ENCODE assay signal across 1 cellular context in the genomic region with DNA sequence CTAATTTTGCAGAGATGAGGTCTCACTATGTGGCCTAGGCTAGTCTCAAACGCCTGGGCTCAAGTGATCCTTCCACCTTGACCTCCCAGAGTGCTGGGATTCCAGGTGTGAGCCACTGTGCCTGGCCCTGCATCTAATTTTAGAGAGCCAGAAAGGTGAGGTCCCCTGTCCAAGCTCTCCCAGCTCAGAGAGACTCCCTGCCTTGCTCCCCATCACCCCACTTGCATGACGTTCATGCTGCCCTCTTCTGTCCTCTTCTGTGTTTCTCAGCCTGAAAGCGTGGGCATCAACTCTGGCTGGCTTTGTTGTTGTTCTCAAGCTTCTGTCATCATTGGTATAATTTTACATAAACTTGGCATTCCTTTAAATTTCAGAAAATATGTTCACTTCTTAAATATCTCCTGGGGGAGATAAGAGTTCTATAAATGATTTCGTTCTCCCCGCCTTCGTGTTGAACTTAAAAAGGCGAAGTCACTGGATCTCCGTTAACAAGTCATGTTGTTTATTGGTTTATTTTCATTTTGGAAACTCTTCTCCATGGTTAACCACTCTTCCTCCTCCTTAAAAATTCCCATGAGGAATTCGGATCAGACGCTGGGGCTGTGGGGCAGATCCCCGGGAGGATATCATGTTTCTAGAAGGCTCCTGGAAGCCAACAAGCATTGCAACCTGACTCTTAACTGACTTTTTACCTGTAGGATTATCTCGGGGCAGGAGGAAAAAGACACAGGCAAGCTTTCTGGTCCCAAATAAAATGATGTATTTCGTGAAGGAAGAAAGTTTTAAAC.
TF ChIP-seq lines count a peak whose summit lies in the region.

No MANE protein-coding gene starts in this region.

TF ChIP-seq in K562, 482 proteins besides CTCF, POLR2A, EP300 and RAD21:
- TF ChIP-seq, protein P1, sequence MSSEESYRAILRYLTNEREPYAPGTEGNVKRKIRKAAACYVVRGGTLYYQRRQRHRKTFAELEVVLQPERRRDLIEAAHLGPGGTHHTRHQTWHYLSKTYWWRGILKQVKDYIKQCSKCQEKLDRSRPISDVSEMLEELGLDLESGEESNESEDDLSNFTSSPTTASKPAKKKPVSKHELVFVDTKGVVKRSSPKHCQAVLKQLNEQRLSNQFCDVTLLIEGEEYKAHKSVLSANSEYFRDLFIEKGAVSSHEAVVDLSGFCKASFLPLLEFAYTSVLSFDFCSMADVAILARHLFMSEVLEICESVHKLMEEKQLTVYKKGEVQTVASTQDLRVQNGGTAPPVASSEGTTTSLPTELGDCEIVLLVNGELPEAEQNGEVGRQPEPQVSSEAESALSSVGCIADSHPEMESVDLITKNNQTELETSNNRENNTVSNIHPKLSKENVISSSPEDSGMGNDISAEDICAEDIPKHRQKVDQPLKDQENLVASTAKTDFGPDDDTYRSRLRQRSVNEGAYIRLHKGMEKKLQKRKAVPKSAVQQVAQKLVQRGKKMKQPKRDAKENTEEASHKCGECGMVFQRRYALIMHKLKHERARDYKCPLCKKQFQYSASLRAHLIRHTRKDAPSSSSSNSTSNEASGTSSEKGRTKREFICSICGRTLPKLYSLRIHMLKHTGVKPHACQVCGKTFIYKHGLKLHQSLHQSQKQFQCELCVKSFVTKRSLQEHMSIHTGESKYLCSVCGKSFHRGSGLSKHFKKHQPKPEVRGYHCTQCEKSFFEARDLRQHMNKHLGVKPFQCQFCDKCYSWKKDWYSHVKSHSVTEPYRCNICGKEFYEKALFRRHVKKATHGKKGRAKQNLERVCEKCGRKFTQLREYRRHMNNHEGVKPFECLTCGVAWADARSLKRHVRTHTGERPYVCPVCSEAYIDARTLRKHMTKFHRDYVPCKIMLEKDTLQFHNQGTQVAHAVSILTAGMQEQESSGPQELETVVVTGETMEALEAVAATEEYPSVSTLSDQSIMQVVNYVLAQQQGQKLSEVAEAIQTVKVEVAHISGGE (CRISPR knock-in tag; IDR thresholded peaks at IDR 0.05) = peak in 1 of 3 experiments; percentile 90; a peak in 2 of 6 replicates
- TF ChIP-seq, protein P2, sequence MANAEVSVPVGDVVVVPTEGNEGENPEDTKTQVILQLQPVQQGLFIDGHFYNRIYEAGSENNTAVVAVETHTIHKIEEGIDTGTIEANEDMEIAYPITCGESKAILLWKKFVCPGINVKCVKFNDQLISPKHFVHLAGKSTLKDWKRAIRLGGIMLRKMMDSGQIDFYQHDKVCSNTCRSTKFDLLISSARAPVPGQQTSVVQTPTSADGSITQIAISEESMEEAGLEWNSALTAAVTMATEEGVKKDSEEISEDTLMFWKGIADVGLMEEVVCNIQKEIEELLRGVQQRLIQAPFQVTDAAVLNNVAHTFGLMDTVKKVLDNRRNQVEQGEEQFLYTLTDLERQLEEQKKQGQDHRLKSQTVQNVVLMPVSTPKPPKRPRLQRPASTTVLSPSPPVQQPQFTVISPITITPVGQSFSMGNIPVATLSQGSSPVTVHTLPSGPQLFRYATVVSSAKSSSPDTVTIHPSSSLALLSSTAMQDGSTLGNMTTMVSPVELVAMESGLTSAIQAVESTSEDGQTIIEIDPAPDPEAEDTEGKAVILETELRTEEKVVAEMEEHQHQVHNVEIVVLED (CRISPR knock-in tag; IDR thresholded peaks at IDR 0.05) = no peak
